In the genomic region with DNA sequence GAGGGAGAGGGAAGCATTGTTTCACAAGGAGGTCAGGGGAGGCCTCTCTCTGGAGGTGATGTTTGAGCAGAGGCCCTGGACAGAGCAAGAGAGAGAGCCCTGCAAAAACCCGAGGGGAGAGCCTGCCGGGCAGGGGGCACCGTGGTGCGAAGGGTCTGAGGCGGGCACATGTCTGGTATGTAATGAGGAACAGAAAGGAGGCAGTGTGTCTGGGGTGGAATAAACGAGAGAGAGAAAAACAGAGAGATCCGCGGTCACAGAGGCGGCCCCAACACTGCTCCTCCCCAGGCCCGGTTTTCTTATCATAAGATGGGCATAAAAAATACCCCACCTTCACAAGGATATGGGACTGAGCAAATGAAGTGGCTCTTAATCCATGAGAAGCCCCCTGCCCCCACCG, we compare ENCODE assay signal across 25 cellular contexts.
DNase-seq lines count a peak whose midpoint lies in the region; ATAC-seq and TF ChIP-seq lines count a peak whose summit lies in the region.
"Had no signal": no experiment of that assay in that cellular context is flagged by ENCODE, and none has a peak within 500 bp of the region (broad histone marks: within the 10 kb centered on the region; RNA-seq: fewer than 3 reads in every experiment).

No MANE protein-coding gene starts in this region.

- BruUV-seq in mammary epithelial cell (replicated peaks; lab: Mats Ljungman, UMichigan) = no TSS peak

- H3K4me1 Mint-ChIP-seq in activated CD4-positive, alpha-beta memory T cell treated with anti-CD3 and anti-CD28 coated beads, Interleukin-2, amount 10 ng/mL, durations not matched to agents 7 days and 5 days = peaks cover 60% of the 10 kb centered on the region
- H3K4me1 Mint-ChIP-seq in activated CD4-positive, alpha-beta memory T cell treated with anti-CD3 and anti-CD28 coated beads for 36 hours (ENCODE audit: low read depth) = peaks cover 49% of the 10 kb centered on the region
- peaks cover 56% of the 10 kb centered on the region for H3K4me1 Mint-ChIP-seq in activated naive CD8-positive, alpha-beta T cell (ENCODE audit: low read depth)
- peaks cover 97 to 99% of the 10 kb centered on the region in 2 donors for H3K4me1 Mint-ChIP-seq in immature natural killer cell

- intact Hi-C loops in activated CD4-positive, alpha-beta memory T cell treated with anti-CD3 and anti-CD28 coated beads for 36 hours (cut with micrococcal nuclease) = no loop called here
- intact Hi-C loops in mammary epithelial cell (cut with micrococcal nuclease) = no loop called here

- CTCF ChIA-PET in activated CD4-positive, alpha-beta memory T cell treated with anti-CD3 and anti-CD28 coated beads, Interleukin-2, amount 10 ng/mL, durations not matched to agents 7 days and 5 days (lab: Charles Lee) = no interaction called here
- CTCF ChIA-PET in activated CD4-positive, alpha-beta memory T cell treated with anti-CD3 and anti-CD28 coated beads for 36 hours (lab: Charles Lee) = interaction anchor here (1.5 kb wide), 1 partner anchor 52 kb away, joined by 5 read pairs; no protein-coding TSS in a partner anchor
- CTCF ChIA-PET in mammary epithelial cell (lab: Charles Lee; ENCODE audit: low non-redundant PET) = no interaction called here

- H3K9me3 Mint-ChIP-seq in activated CD4-positive, alpha-beta memory T cell treated with anti-CD3 and anti-CD28 coated beads, Interleukin-2, amount 10 ng/mL, durations not matched to agents 7 days and 5 days = no peaks in the 10 kb centered on the region
- H3K9me3 Mint-ChIP-seq in activated CD4-positive, alpha-beta memory T cell treated with anti-CD3 and anti-CD28 coated beads for 36 hours = no peaks in the 10 kb centered on the region
- H3K9me3 Mint-ChIP-seq in activated naive CD8-positive, alpha-beta T cell (ENCODE audit: low read depth) = no peaks in the 10 kb centered on the region
- H3K9me3 Mint-ChIP-seq in immature natural killer cell = no peaks in the 10 kb centered on the region
- H3K9me3 Mint-ChIP-seq: activated CD4-positive, alpha-beta T cell treated with anti-CD3 and anti-CD28 coated beads, Interleukin-2, amount 10 ng/mL, durations not matched to agents 7 days and 5 days; neural progenitor cell had no signal

- no peaks in the 10 kb centered on the region for H3K79me2 ChIP-seq in mammary epithelial cell (ENCODE audit: insufficient read depth, low read length)

- peaks cover 4% of the 10 kb centered on the region for H3K27me3 ChIP-seq in mammary epithelial cell (ENCODE audit: insufficient read depth, low read length)
- H3K27me3 ChIP-seq: adrenal gland, neural progenitor cell, thyroid gland had no signal

- dilution Hi-C loops in mammary epithelial cell (cut with HindIII; ENCODE audit: low sequenced_read_pairs) = no loop called here

- no peaks in the 10 kb centered on the region for H3K36me3 ChIP-seq in mammary epithelial cell (ENCODE audit: insufficient read depth, low read length)
- H3K36me3 ChIP-seq: adrenal gland, neural progenitor cell, thyroid gland had no signal

- peak overlapping the region; percentile 10 for H3K27ac Mint-ChIP-seq in activated CD4-positive, alpha-beta memory T cell treated with anti-CD3 and anti-CD28 coated beads, Interleukin-2, amount 10 ng/mL, durations not matched to agents 7 days and 5 days
- no peak overlapping the region for H3K27ac Mint-ChIP-seq in activated CD4-positive, alpha-beta memory T cell treated with anti-CD3 and anti-CD28 coated beads for 36 hours
- peak overlapping the region; percentile 43 for H3K27ac Mint-ChIP-seq in activated naive CD8-positive, alpha-beta T cell
- H3K27ac Mint-ChIP-seq in immature natural killer cell = peak overlapping the region in 5 of 6 donors; percentile 57 to 87 (median 82)
- H3K27ac Mint-ChIP-seq: activated CD4-positive, alpha-beta T cell treated with anti-CD3 and anti-CD28 coated beads, Interleukin-2, amount 10 ng/mL, durations not matched to agents 7 days and 5 days; neural progenitor cell had no signal

- no peak for DNase-seq in activated CD4-positive, alpha-beta memory T cell treated with anti-CD3 and anti-CD28 coated beads, Interleukin-2, amount 10 ng/mL, durations not matched to agents 7 days and 5 days
- no peak for DNase-seq in activated CD4-positive, alpha-beta memory T cell treated with anti-CD3 and anti-CD28 coated beads for 36 hours
- DNase-seq in immature natural killer cell (no peak), substantia nigra (lab: John Stamatoyannopoulos, UW) (no peak), mammary epithelial cell (no peak), DMS79 treated with DMSO at 0.1 percent for 48 hours (lab: John Stamatoyannopoulos, UW) (no peak)
- DNase-seq: activated CD4-positive, alpha-beta T cell treated with anti-CD3 and anti-CD28 coated beads, Interleukin-2, amount 10 ng/mL, durations not matched to agents 7 days and 5 days; central memory CD4-positive, alpha-beta T cell; DMS79; hypothalamus; kidney; mesendoderm; NCI-H1105 treated with DMSO at 0.1 percent for 48 hours; NCI-H2171 treated with DMSO at 0.1 percent for 48 hours; NCI-H82; psoas muscle; SK-N-SH; stimulated activated CD8-positive, alpha-beta memory T cell treated with anti-CD3 and anti-CD28 coated beads, Interleukin-4, amount 100 ng/mL, for 48 hours; T1000; thyroid gland had no signal

- H4K20me1 ChIP-seq in mammary epithelial cell (ENCODE audit: insufficient read depth, low read length) = no peaks in the 10 kb centered on the region

- WGBS in mammary epithelial cell (ENCODE audit: low coverage, missing lambda C conversion rate) = 68% methylated on average over 11 of the region's 11 CpGs

- H3K4me2 ChIP-seq in mammary epithelial cell (ENCODE audit: insufficient read depth, low read depth, low read length) = no peak overlapping the region
- H3K4me2 ChIP-seq: neural progenitor cell, SK-N-SH had no signal

- in situ Hi-C loops in mammary epithelial cell (cut with MboI; ENCODE audit: low sequenced_read_pairs in 2 of 2) = no loop called here

- H3K4me3 Mint-ChIP-seq in activated CD4-positive, alpha-beta memory T cell treated with anti-CD3 and anti-CD28 coated beads, Interleukin-2, amount 10 ng/mL, durations not matched to agents 7 days and 5 days = no peak overlapping the region
- no peak overlapping the region for H3K4me3 Mint-ChIP-seq in activated CD4-positive, alpha-beta memory T cell treated with anti-CD3 and anti-CD28 coated beads for 36 hours
- H3K4me3 Mint-ChIP-seq in activated naive CD8-positive, alpha-beta T cell = no peak overlapping the region
- H3K4me3 Mint-ChIP-seq in immature natural killer cell = peak overlapping the region in 4 of 5 donors; percentile 1 to 47 (median 36)
- H3K4me3 Mint-ChIP-seq: activated CD4-positive, alpha-beta T cell treated with anti-CD3 and anti-CD28 coated beads, Interleukin-2, amount 10 ng/mL, durations not matched to agents 7 days and 5 days; neural progenitor cell had no signal

- no peaks in the 10 kb centered on the region for H3K4me1 ChIP-seq in mammary epithelial cell (ENCODE audit: insufficient read depth, low read length)
- H3K4me1 ChIP-seq: neural progenitor cell had no signal

- no peaks in the 10 kb centered on the region for H3K27me3 Mint-ChIP-seq in activated CD4-positive, alpha-beta memory T cell treated with anti-CD3 and anti-CD28 coated beads, Interleukin-2, amount 10 ng/mL, durations not matched to agents 7 days and 5 days
- H3K27me3 Mint-ChIP-seq in activated CD4-positive, alpha-beta memory T cell treated with anti-CD3 and anti-CD28 coated beads for 36 hours = no peaks in the 10 kb centered on the region
- no peaks in the 10 kb centered on the region for H3K27me3 Mint-ChIP-seq in activated naive CD8-positive, alpha-beta T cell
- peaks cover 1 to 23% (median 2%) of the 10 kb centered on the region in 3 donors for H3K27me3 Mint-ChIP-seq in immature natural killer cell (ENCODE audit: low read depth in 3 of 3)
- H3K27me3 Mint-ChIP-seq: activated CD4-positive, alpha-beta T cell treated with anti-CD3 and anti-CD28 coated beads, Interleukin-2, amount 10 ng/mL, durations not matched to agents 7 days and 5 days had no signal

- POLR2A ChIA-PET in activated CD4-positive, alpha-beta memory T cell treated with anti-CD3 and anti-CD28 coated beads, Interleukin-2, amount 10 ng/mL, durations not matched to agents 7 days and 5 days (lab: Charles Lee) = no interaction called here
- POLR2A ChIA-PET in activated CD4-positive, alpha-beta memory T cell treated with anti-CD3 and anti-CD28 coated beads for 36 hours (lab: Charles Lee) = no interaction called here

- H3K4me3 ChIP-seq in mammary epithelial cell (replicated peaks in 1 of 3; ENCODE audit: insufficient read depth in 1 of 3, low read depth in 2 of 3, low read length in 3 of 3) = no peak overlapping the region
- H3K4me3 ChIP-seq: adrenal gland, neural progenitor cell, psoas muscle, thyroid gland had no signal

- H2AFZ ChIP-seq in mammary epithelial cell (ENCODE audit: low read depth, low read length) = no peak overlapping the region
- H2AFZ ChIP-seq: neural progenitor cell had no signal

- no peak for TF ChIP-seq CTCF in mammary epithelial cell (conservative IDR thresholded peaks at IDR 0.05 in 1 of 2, IDR thresholded peaks at IDR 0.05 in 1 of 2; ENCODE audit: extremely low read depth in 1 of 2, insufficient read depth in 1 of 2, low read depth in 1 of 2, low read length in 2 of 2)

- peaks cover 83% of the 10 kb centered on the region for H3K36me3 Mint-ChIP-seq in activated CD4-positive, alpha-beta memory T cell treated with anti-CD3 and anti-CD28 coated beads, Interleukin-2, amount 10 ng/mL, durations not matched to agents 7 days and 5 days (ENCODE audit: low read depth)
- peaks cover 28% of the 10 kb centered on the region for H3K36me3 Mint-ChIP-seq in activated CD4-positive, alpha-beta memory T cell treated with anti-CD3 and anti-CD28 coated beads for 36 hours
- H3K36me3 Mint-ChIP-seq in activated naive CD8-positive, alpha-beta T cell = peaks cover 13% of the 10 kb centered on the region
- H3K36me3 Mint-ChIP-seq in immature natural killer cell = peaks cover 35 to 55% (median 39%) of the 10 kb centered on the region in 3 donors

- no peaks in the 10 kb centered on the region for H3K9me3 ChIP-seq in mammary epithelial cell (replicated peaks; ENCODE audit: insufficient read depth, low read length)
- H3K9me3 ChIP-seq: adrenal gland, psoas muscle, SK-N-SH, thyroid gland had no signal

- H3K27ac ChIP-seq in substantia nigra (ENCODE audit: low read depth, low read length, poor library complexity, severe bottlenecking) = peak overlapping the region; percentile 97
- H3K27ac ChIP-seq in mammary epithelial cell (ENCODE audit: insufficient read depth, low read depth, low read length) = no peak overlapping the region
- H3K27ac ChIP-seq: neural progenitor cell, psoas muscle, thyroid gland had no signal

- no peak for ATAC-seq in GM18511 (IDR thresholded peaks at IDR 0.05; ENCODE audit: unreplicated experiment)
- ATAC-seq: Panc1, psoas muscle had no signal

- no peak overlapping the region for H3K9ac ChIP-seq in mammary epithelial cell (ENCODE audit: insufficient read depth, low read length)
- H3K9ac ChIP-seq: neural progenitor cell, SK-N-SH had no signal

Comparison
In these comparisons a context has a peak if more than half of its experiments do, and no peak if none do; other contexts are left out.
1. H3K4me3 Mint-ChIP-seq: peak in immature natural killer cell (4 of 5); none in activated CD4-positive, alpha-beta memory T cell treated with anti-CD3 and anti-CD28 coated beads, Interleukin-2, amount 10 ng/mL, durations not matched to agents 7 days and 5 days (single experiment), activated CD4-positive, alpha-beta memory T cell treated with anti-CD3 and anti-CD28 coated beads for 36 hours (single experiment) and activated naive CD8-positive, alpha-beta T cell (single experiment).